Comparison of ENCODE assay signal across 10 cellular contexts in genomic region chr2:237857791-237858190, GRCh38.
"Had no signal": no experiment of that assay in that cellular context is flagged by ENCODE, and none has a peak within 500 bp of the region (broad histone marks: within the 10 kb centered on the region; RNA-seq: fewer than 3 reads in every experiment).

No MANE protein-coding gene starts in this region.

- H3K9me3 ChIP-seq: gastrocnemius medialis, heart right ventricle, tibial artery, vagina had no signal

- H3K27ac Mint-ChIP-seq: activated CD4-positive, alpha-beta memory T cell treated with anti-CD3 and anti-CD28 coated beads for 36 hours; activated naive CD8-positive, alpha-beta T cell treated with anti-CD3 and anti-CD28 coated beads for 36 hours; activated T-helper 17 cell treated with anti-CD3 and anti-CD28 coated beads, Interleukin-2, amount 50 U/mL, for 72 hours had no signal

- H3K9me3 Mint-ChIP-seq: activated CD4-positive, alpha-beta memory T cell treated with anti-CD3 and anti-CD28 coated beads for 36 hours; activated naive CD8-positive, alpha-beta T cell treated with anti-CD3 and anti-CD28 coated beads for 36 hours; activated T-helper 17 cell treated with anti-CD3 and anti-CD28 coated beads, Interleukin-2, amount 50 U/mL, for 72 hours; natural killer cell had no signal

- H3K4me3 Mint-ChIP-seq: activated naive CD8-positive, alpha-beta T cell treated with anti-CD3 and anti-CD28 coated beads for 36 hours had no signal

- H3K27ac ChIP-seq: WERI-Rb-1 had no signal

- FAIRE-seq: colon had no signal

- H3K36me3 ChIP-seq: gastrocnemius medialis, heart right ventricle, tibial artery, vagina, WERI-Rb-1 had no signal

- H3K4me3 ChIP-seq: heart right ventricle had no signal

- H3K36me3 Mint-ChIP-seq: activated CD4-positive, alpha-beta memory T cell treated with anti-CD3 and anti-CD28 coated beads for 36 hours; activated naive CD8-positive, alpha-beta T cell treated with anti-CD3 and anti-CD28 coated beads for 36 hours; natural killer cell had no signal

- H3K27me3 ChIP-seq: gastrocnemius medialis, tibial artery, vagina had no signal
